In the genomic region with DNA sequence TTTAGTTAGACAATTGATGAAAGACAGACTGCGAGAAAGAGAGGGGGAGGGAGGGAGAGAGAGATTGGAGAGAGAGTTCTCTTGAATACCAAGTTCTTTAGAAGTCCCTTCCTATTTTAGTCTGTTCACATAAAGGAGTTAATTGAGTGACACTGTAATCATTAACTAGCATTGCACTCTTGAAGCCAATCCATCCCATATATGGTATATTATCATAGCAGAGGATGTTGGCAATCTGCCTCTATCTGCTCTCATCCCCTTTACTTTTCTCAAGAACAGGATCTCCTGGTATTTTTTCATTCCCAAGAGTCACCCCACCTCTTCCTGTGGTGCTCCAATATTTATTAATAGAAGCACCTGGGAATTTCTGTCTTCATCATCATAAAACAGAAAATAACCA, we compare ENCODE assay signal across 18 cellular contexts.
DNase-seq lines count a peak whose midpoint lies in the region; ATAC-seq, FAIRE-seq and TF ChIP-seq lines count a peak whose summit lies in the region.
"Had no signal": no experiment of that assay in that cellular context is flagged by ENCODE, and none has a peak within 500 bp of the region (broad histone marks: within the 10 kb centered on the region; RNA-seq: fewer than 3 reads in every experiment).

No MANE protein-coding gene starts in this region.

- H3K27me3 ChIP-seq in HCT116 (ENCODE audit: insufficient read depth, low read length) (no peaks in the 10 kb centered on the region), GM12878 (replicated peaks in 1 of 2; ENCODE audit: control insufficient read depth in 2 of 2, insufficient read depth in 2 of 2, low read length in 1 of 2) (no peaks in the 10 kb centered on the region), H7 (ENCODE audit: control insufficient read depth, insufficient read depth, low read length) (no peaks in the 10 kb centered on the region)

- CTCF ChIA-PET in HCT116 (lab: Charles Lee) (no interaction called here), GM12878 (lab: Yijun Ruan, JAX) (no interaction called here)

- H3K79me2 ChIP-seq in HCT116 (ENCODE audit: insufficient read depth, low read length) (no peaks in the 10 kb centered on the region), GM12878 (ENCODE audit: control insufficient read depth, insufficient read depth, low read length) (no peaks in the 10 kb centered on the region)

- intact Hi-C loops in HCT116 (cut with micrococcal nuclease) (no loop called here), GM12878 (cut with micrococcal nuclease; ENCODE audit: unreplicated experiment) (no loop called here)

- H3K4me3 Mint-ChIP-seq in stimulated activated naive CD8-positive, alpha-beta T cell treated with anti-CD3 and anti-CD28 coated beads, Interleukin-15, amount 100 ng/mL, for 72 hours, result no peak overlapping the region
- H3K4me3 Mint-ChIP-seq: B cell; CD4-positive, alpha-beta T cell had no signal

- WGBS in GM12878 (ENCODE audit: insufficient coverage, insufficient replicate concordance, low lambda C conversion rate, missing lambda C conversion rate), result 0% methylated on average over 1 of the region's 1 CpG

- H3K4me2 ChIP-seq in HCT116 (ENCODE audit: low read length), result no peak overlapping the region
- H3K4me2 ChIP-seq in GM12878 (ENCODE audit: control insufficient read depth, insufficient read depth), result no peak overlapping the region

- no peaks in the 10 kb centered on the region for H3K36me3 ChIP-seq in HCT116 (ENCODE audit: control insufficient read depth in 1 of 2, insufficient read depth in 2 of 2, low read length in 2 of 2)
- no peaks in the 10 kb centered on the region for H3K36me3 ChIP-seq in GM12878 (ENCODE audit: control insufficient read depth in 2 of 2, insufficient read depth in 2 of 2, low read length in 1 of 2)
- no peaks in the 10 kb centered on the region for H3K36me3 ChIP-seq in H7 (replicated peaks; ENCODE audit: control insufficient read depth, insufficient read depth, low read length)

- H3K4me1 ChIP-seq in HCT116 (ENCODE audit: control insufficient read depth in 1 of 2, insufficient read depth in 2 of 2, low read length in 2 of 2) (no peaks in the 10 kb centered on the region), GM12878 (ENCODE audit: control insufficient read depth, insufficient read depth, low read length) (no peaks in the 10 kb centered on the region)

- no peak for TF ChIP-seq EP300 in GM12878 (IDR thresholded peaks at IDR 0.05; ENCODE audit: borderline replicate concordance in 1 of 2, control insufficient read depth in 1 of 2, low read depth in 2 of 2, low read length in 2 of 2)

- no peaks in the 10 kb centered on the region for H3K27me3 Mint-ChIP-seq in stimulated activated naive CD8-positive, alpha-beta T cell treated with anti-CD3 and anti-CD28 coated beads, Interleukin-15, amount 100 ng/mL, for 72 hours
- H3K27me3 Mint-ChIP-seq: B cell; CD4-positive, alpha-beta T cell had no signal

- FAIRE-seq in GM12878 (lab: Jason Lieb, UNC), result no peak
- FAIRE-seq: D721Med, GM18507 had no signal

- H3K4me3 ChIP-seq in HCT116 (replicated peaks in 1 of 2; ENCODE audit: low read depth in 1 of 2, low read length in 2 of 2) (no peak overlapping the region), GM12878 (no peak overlapping the region), H7 (ENCODE audit: insufficient read depth, low read depth, low read length) (no peak overlapping the region)

- SMC1A ChIA-PET in GM12878 (lab: Charles Lee; ENCODE audit: uncharacterized antibody, unreplicated experiment), result no interaction called here

- RAD21 ChIA-PET in HCT116 (lab: Charles Lee; ENCODE audit: low non-redundant PET in 1 of 2, low total read pairs in 2 of 2, uncharacterized antibody in 2 of 2, unreplicated experiment in 2 of 2), result no interaction called here
- RAD21 ChIA-PET in GM12878 (lab: Charles Lee; ENCODE audit: unreplicated experiment), result no interaction called here

- TF ChIP-seq CTCF in HCT116 (IDR thresholded peaks at IDR 0.05 in 2 of 3, conservative IDR thresholded peaks at IDR 0.05 in 1 of 3; ENCODE audit: borderline replicate concordance in 1 of 3, insufficient read depth in 1 of 3, low read depth in 2 of 3, low read length in 2 of 3) (no peak), GM12878 (IDR thresholded peaks at IDR 0.05 in 2 of 3, conservative IDR thresholded peaks at IDR 0.05 in 1 of 3; ENCODE audit: control insufficient read depth in 2 of 3, extremely low read depth in 1 of 3, insufficient read depth in 1 of 3, low read depth in 3 of 3, low read length in 3 of 3) (no peak)

- ATAC-seq in HCT116 (no peak), GM12878 (0 out of 3 replicates have a peak, but pooled peaks have one; percentile 45), HG03571 (IDR thresholded peaks at IDR 0.05; ENCODE audit: unreplicated experiment) (no peak)
- no peak for ATAC-seq in stimulated activated naive CD8-positive, alpha-beta T cell treated with anti-CD3 and anti-CD28 coated beads, Interleukin-15, amount 100 ng/mL, for 72 hours

- H3K9ac ChIP-seq in HCT116 (ENCODE audit: low read length) (no peak overlapping the region), GM12878 (ENCODE audit: control insufficient read depth, insufficient read depth, low read length) (no peak overlapping the region)

- no TSS peak for BruUV-seq in HCT116 (replicated peaks; lab: Mats Ljungman, UMichigan)
- BruUV-seq in GM12878 (replicated peaks; lab: Mats Ljungman, UMichigan), result no TSS peak

- H3K27ac ChIP-seq in HCT116 (ENCODE audit: low read depth, low read length), result no peak overlapping the region
- H3K27ac ChIP-seq in GM12878 (ENCODE audit: control insufficient read depth, insufficient read depth), result no peak overlapping the region
- H3K27ac ChIP-seq: HL-60 had no signal

- DNase-seq in Caki2 (ENCODE audit: low read depth), result peak; percentile 59
- DNase-seq in HCT116 (ENCODE audit: low read depth, low spot score), result no peak
- no peak for DNase-seq in GM12878 (ENCODE audit: low read depth, low spot score)
- peak; percentile 9 for DNase-seq in renal cortical epithelial cell (ENCODE audit: low read depth)
- DNase-seq in stimulated activated naive CD8-positive, alpha-beta T cell treated with anti-CD3 and anti-CD28 coated beads, Interleukin-15, amount 100 ng/mL, for 72 hours, result no peak
- no peak for DNase-seq in H7
- DNase-seq: C1 segment of cervical spinal cord; CD4-positive, alpha-beta T cell; DMS153; GF-D8; IMR-90; Kasumi-1; KBM-7 had no signal

- H3K4me1 Mint-ChIP-seq in stimulated activated naive CD8-positive, alpha-beta T cell treated with anti-CD3 and anti-CD28 coated beads, Interleukin-15, amount 100 ng/mL, for 72 hours, result no peaks in the 10 kb centered on the region
- H3K4me1 Mint-ChIP-seq: B cell had no signal

- in situ Hi-C loops in Caki2 (cut with HindIII; ENCODE audit: low pct_unique_long_range_greater_than_20kb, low sequenced_read_pairs), result no loop called here
- in situ Hi-C loops in GM12878 (cut with MboI), result no loop called here

- no peak overlapping the region for H3K27ac Mint-ChIP-seq in stimulated activated naive CD8-positive, alpha-beta T cell treated with anti-CD3 and anti-CD28 coated beads, Interleukin-15, amount 100 ng/mL, for 72 hours
- H3K27ac Mint-ChIP-seq: B cell; CD4-positive, alpha-beta T cell had no signal

- H3K9me3 ChIP-seq in HCT116 (ENCODE audit: control insufficient read depth in 1 of 2, insufficient read depth in 1 of 2, low read depth in 1 of 2, low read length in 2 of 2), result no peaks in the 10 kb centered on the region
- H3K9me3 ChIP-seq in GM12878 (replicated peaks; ENCODE audit: control insufficient read depth, insufficient read depth, low read length), result no peaks in the 10 kb centered on the region

- no peak for TF ChIP-seq RAD21 in HCT116 (IDR thresholded peaks at IDR 0.05; ENCODE audit: low read depth)
- no peak for TF ChIP-seq RAD21 in GM12878 (IDR thresholded peaks at IDR 0.05; ENCODE audit: insufficient read depth, low read depth, low read length)

- H3K9me3 Mint-ChIP-seq in stimulated activated naive CD8-positive, alpha-beta T cell treated with anti-CD3 and anti-CD28 coated beads, Interleukin-15, amount 100 ng/mL, for 72 hours, result peaks cover 8 to 20% of the 10 kb centered on the region in 2 donors

- no peaks in the 10 kb centered on the region for H4K20me1 ChIP-seq in HCT116 (ENCODE audit: insufficient read depth)
- no peaks in the 10 kb centered on the region for H4K20me1 ChIP-seq in GM12878 (ENCODE audit: control insufficient read depth, insufficient read depth)

- POLR2A ChIA-PET in HCT116 (lab: Charles Lee) (no interaction called here), GM12878 (lab: Charles Lee) (no interaction called here)

- peak overlapping the region; percentile 10 for H2AFZ ChIP-seq in HCT116 (ENCODE audit: low read depth, low read length, poor library complexity, severe bottlenecking)
- H2AFZ ChIP-seq in GM12878 (ENCODE audit: control insufficient read depth, low read depth, low read length), result no peak overlapping the region

- no peak for TF ChIP-seq POLR2A in HCT116 (IDR thresholded peaks at IDR 0.05; ENCODE audit: borderline replicate concordance, extremely low read depth, insufficient read depth, insufficient read length)
- no peak for TF ChIP-seq POLR2A in GM12878 (IDR thresholded peaks at IDR 0.05; ENCODE audit: low read depth, low read length)

- H3K9me2 ChIP-seq in HCT116 (ENCODE audit: insufficient read depth), result no peaks in the 10 kb centered on the region

TF ChIP-seq in HCT116, 20 proteins besides CTCF, POLR2A, EP300 and RAD21 (continues in another document):
- no peak for TF ChIP-seq JUND (IDR thresholded peaks at IDR 0.05)

TF ChIP-seq in GM12878, 131 proteins besides CTCF, POLR2A, EP300 and RAD21:
- TF ChIP-seq PKNOX1 (IDR thresholded peaks at IDR 0.05), result peak; percentile 46; the same call in 1 of the 2 replicates
- no peak for TF ChIP-seq LARP7 (IDR thresholded peaks at IDR 0.05)

Comparison
In these comparisons a context has a peak if more than half of its experiments do, and no peak if none do; other contexts are left out.
1. DNase-seq: peak in Caki2 (single experiment) and renal cortical epithelial cell (single experiment); none in HCT116 (single experiment), GM12878 (single experiment), stimulated activated naive CD8-positive, alpha-beta T cell treated with anti-CD3 and anti-CD28 coated beads, Interleukin-15, amount 100 ng/mL, for 72 hours (0 of 2) and H7 (single experiment).